ENCODE assay signal across 9 cellular contexts in the genomic region with DNA sequence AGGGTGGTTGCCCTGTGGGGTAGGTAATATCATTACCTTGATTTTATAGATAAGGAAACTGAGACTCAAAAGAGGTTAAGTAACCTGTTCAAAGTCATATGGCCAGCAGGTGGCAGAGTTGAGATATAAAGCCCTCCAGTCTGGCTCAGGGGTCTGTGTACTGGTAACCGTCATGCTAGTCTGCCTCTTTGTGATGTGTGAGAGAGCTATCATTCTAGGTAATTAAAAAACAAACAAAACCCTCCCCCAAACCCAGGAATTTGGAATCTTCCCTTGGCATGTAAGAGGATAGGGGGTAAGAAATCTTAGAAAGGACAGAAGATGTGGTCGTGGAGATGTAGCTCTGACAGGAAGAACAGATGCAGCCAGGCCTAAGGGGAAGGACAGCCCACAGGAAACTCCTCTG.
A peak's percentile ranks its signal among the peaks of the same experiment; 100 is the strongest.
DNase-seq lines count a peak whose midpoint lies in the region; ATAC-seq and TF ChIP-seq lines count a peak whose summit lies in the region.
"Had no signal": no experiment of that assay in that cellular context is flagged by ENCODE, and none has a peak within 500 bp of the region (broad histone marks: within the 10 kb centered on the region; RNA-seq: fewer than 3 reads in every experiment).

No MANE protein-coding gene starts in this region.

- no peaks in the 10 kb centered on the region for H3K36me3 ChIP-seq in cardiac muscle cell
- H3K36me3 ChIP-seq in lower lobe of right lung: no peaks in the 10 kb centered on the region
- H3K36me3 ChIP-seq: neutrophil had no signal

- H3K27ac ChIP-seq in cardiac muscle cell: no peak overlapping the region
- no peak overlapping the region for H3K27ac ChIP-seq in lower lobe of right lung
- H3K27ac ChIP-seq: neutrophil had no signal

- intact Hi-C loops in cardiac septum (cut with DNase I): no loop called here
- intact Hi-C loops in lower lobe of right lung (cut with DNase I): no loop called here

- H3K4me3 ChIP-seq in cardiac muscle cell: no peak overlapping the region
- H3K4me3 ChIP-seq in lower lobe of right lung: no peak overlapping the region

- H3K27me3 ChIP-seq in cardiac muscle cell (no peaks in the 10 kb centered on the region), lower lobe of right lung (ENCODE audit: low read depth) (no peaks in the 10 kb centered on the region)
- H3K27me3 ChIP-seq: neutrophil had no signal

- H3K4me1 Mint-ChIP-seq in brain: no peaks in the 10 kb centered on the region

- peak; percentile 80 to 83 for DNase-seq in cardiac muscle cell (ENCODE audit: low read depth in 1 of 2, low spot score in 1 of 2)
- no peak for DNase-seq in cardiac septum (ENCODE audit: low spot score)
- peak; percentile 24 for DNase-seq in NCI-H1092 treated with DMSO at 0.1 percent for 48 hours (lab: John Stamatoyannopoulos, UW)
- peak in 4 of 5 experiments; percentile 8 to 72 (median 36) for DNase-seq in T-helper 2 cell
- no peak for DNase-seq in lower lobe of right lung
- DNase-seq in stimulated activated CD8-positive, alpha-beta memory T cell treated with anti-CD3 and anti-CD28 coated beads, Interleukin-4, amount 100 ng/mL, for 48 hours: peak; percentile 86
- DNase-seq in cerebellum (ENCODE audit: low spot score): no peak

- TF ChIP-seq CTCF in cardiac muscle cell (IDR thresholded peaks at IDR 0.05; ENCODE audit: low read depth, low read length) (peak; percentile 61), brain (conservative IDR thresholded peaks at IDR 0.05) (peak; percentile 43 to 63), lower lobe of right lung (IDR thresholded peaks at IDR 0.05) (peak; percentile 48)

- H3K36me3 Mint-ChIP-seq in brain: no peaks in the 10 kb centered on the region

- H3K9me3 Mint-ChIP-seq in brain: peaks cover 2 to 11% (median 8%) of the 10 kb centered on the region in 5 experiments

- no peaks in the 10 kb centered on the region for H3K4me1 ChIP-seq in cardiac muscle cell (ENCODE audit: low read depth)
- no peaks in the 10 kb centered on the region for H3K4me1 ChIP-seq in lower lobe of right lung

- H3K4me3 Mint-ChIP-seq in brain: no peak overlapping the region

- ATAC-seq in lower lobe of right lung: no peak

- peaks cover 5% of the 10 kb centered on the region for H3K27me3 Mint-ChIP-seq in brain

- H3K9me3 ChIP-seq in cardiac muscle cell (ENCODE audit: low read depth) (no peaks in the 10 kb centered on the region), lower lobe of right lung (no peaks in the 10 kb centered on the region)
- H3K9me3 ChIP-seq: neutrophil had no signal

- no peak overlapping the region for H3K27ac Mint-ChIP-seq in brain

Comparison
In these comparisons a context has a peak if more than half of its experiments do, and no peak if none do; other contexts are left out.
1. DNase-seq: peak in cardiac muscle cell (2 of 2), NCI-H1092 treated with DMSO at 0.1 percent for 48 hours (single experiment), T-helper 2 cell (4 of 5) and stimulated activated CD8-positive, alpha-beta memory T cell treated with anti-CD3 and anti-CD28 coated beads, Interleukin-4, amount 100 ng/mL, for 48 hours (single experiment); none in cardiac septum (single experiment), lower lobe of right lung (single experiment) and cerebellum (single experiment).
2. Peak in every context shown above with its lines, with median percentiles within 50 percentile points of each other: CTCF ChIP-seq.